26 cellular contexts compared by ENCODE assay signal in genomic region chr14:49991491-49991890, GRCh38.
DNase-seq lines count a peak whose midpoint lies in the region; ATAC-seq and TF ChIP-seq lines count a peak whose summit lies in the region.
"Had no signal": no experiment of that assay in that cellular context is flagged by ENCODE, and none has a peak within 500 bp of the region (broad histone marks: within the 10 kb centered on the region; RNA-seq: fewer than 3 reads in every experiment).

No MANE protein-coding gene starts in this region.

- H3K4me1 ChIP-seq in Panc1 (ENCODE audit: control insufficient read depth, insufficient read depth, low read length), result peaks cover 46% of the 10 kb centered on the region
- peaks cover 0 to 7% (median 1%) of the 10 kb centered on the region in 4 donors for H3K4me1 ChIP-seq in tibial nerve

- intact Hi-C loops in activated CD4-positive, alpha-beta T cell treated with anti-CD3 and anti-CD28 coated beads for 36 hours (cut with DNase I, micrococcal nuclease), result no loop called here
- intact Hi-C loops in Panc1 (cut with micrococcal nuclease; ENCODE audit: unreplicated experiment), result no loop called here

- POLR2A ChIA-PET in activated CD4-positive, alpha-beta T cell treated with anti-CD3 and anti-CD28 coated beads for 36 hours (lab: Charles Lee), result interaction anchor here (1.0 to 1.4 kb wide), 2 partner anchors 10 to 20 kb away, joined by 3 read pairs; no protein-coding TSS in a partner anchor
- POLR2A ChIA-PET in Panc1 (lab: Charles Lee), result interaction anchor here (1.2 kb wide), 1 partner anchor 16 kb away, joined by 4 read pairs; no protein-coding TSS in a partner anchor

- H3K36me3 Mint-ChIP-seq in activated CD4-positive, alpha-beta T cell treated with anti-CD3 and anti-CD28 coated beads for 36 hours (ENCODE audit: low read depth), result peaks cover 10% of the 10 kb centered on the region
- H3K36me3 Mint-ChIP-seq: WTC11 had no signal

- no peaks in the 10 kb centered on the region for H3K9me3 ChIP-seq in Panc1 (ENCODE audit: control insufficient read depth, insufficient read depth, low read depth, low read length)
- H3K9me3 ChIP-seq in tibial nerve, result no peaks in the 10 kb centered on the region

- no peak for DNase-seq in activated CD4-positive, alpha-beta T cell treated with anti-CD3 and anti-CD28 coated beads for 36 hours
- no peak for DNase-seq in activated CD4-positive, alpha-beta T cell treated with anti-CD3 and anti-CD28 coated beads, Interleukin-2, amount 50 U/mL, for 4 hours
- no peak for DNase-seq in Panc1 (ENCODE audit: low read depth, low spot score)
- peak; percentile 69 for DNase-seq in fibroblast of pulmonary artery (ENCODE audit: low read depth)
- DNase-seq in retina, result peak; percentile 17
- no peak for DNase-seq in SHP77 (lab: John Stamatoyannopoulos, UW)
- no peak for DNase-seq in activated T-cell treated with anti-CD3 and anti-CD28 coated beads for 4 hours
- no peak for DNase-seq in tibial nerve (ENCODE audit: low spot score in 2 of 2)
- DNase-seq: activated CD8-positive, alpha-beta memory T cell treated with anti-CD3 and anti-CD28 coated beads for 24 hours; activated T-cell treated with anti-CD3 and anti-CD28 coated beads, Interleukin-2, amount 50 U/mL, for 4 hours; AML-193; aorta; cortex of kidney; DND-41; islet precursor cell; Kasumi-1; left ventricle myocardium superior; midbrain; MV-4-11; NCI-H146; NCI-H2171 treated with DMSO at 0.1 percent for 48 hours; NCI-H526 treated with DMSO at 0.1 percent for 48 hours had no signal

- H3K36me3 ChIP-seq in Panc1 (ENCODE audit: control insufficient read depth, insufficient read depth, low read length) (no peaks in the 10 kb centered on the region), tibial nerve (no peaks in the 10 kb centered on the region)
- H3K36me3 ChIP-seq: cardiac muscle cell had no signal

- peak overlapping the region; percentile 17 for H3K27ac Mint-ChIP-seq in activated CD4-positive, alpha-beta T cell treated with anti-CD3 and anti-CD28 coated beads for 36 hours
- H3K27ac Mint-ChIP-seq: activated naive CD4-positive, alpha-beta T cell treated with anti-CD3 and anti-CD28 coated beads, Interleukin-2, amount 50 U/mL, for 24 hours; WTC11 had no signal

- ATAC-seq in activated CD4-positive, alpha-beta T cell treated with anti-CD3 and anti-CD28 coated beads for 36 hours, result no peak
- ATAC-seq in Panc1, result no peak
- ATAC-seq: activated T-cell treated with anti-CD3 and anti-CD28 coated beads, Interleukin-2, amount 50 U/mL, for 4 hours; left ventricle myocardium superior; WTC11 had no signal

- CTCF ChIA-PET in activated CD4-positive, alpha-beta T cell treated with anti-CD3 and anti-CD28 coated beads for 36 hours (lab: Charles Lee), result interaction anchor here (0.7 to 1.9 kb wide), 5 partner anchors 12 to 113 kb away, joined by 3 to 7 read pairs (median 4); no protein-coding TSS in a partner anchor
- CTCF ChIA-PET in Panc1 (lab: Charles Lee), result interaction anchor here (0.7 kb wide), 1 partner anchor 15 kb away, joined by 3 read pairs; no protein-coding TSS in a partner anchor

- no TSS peak for BruUV-seq in Panc1 (replicated peaks; lab: Mats Ljungman, UMichigan)

- H3K4me3 ChIP-seq in Panc1 (ENCODE audit: low read depth in 2 of 2, low read length in 2 of 2) (no peak overlapping the region), fibroblast of pulmonary artery (replicated peaks; ENCODE audit: low read depth, low read length) (no peak overlapping the region), tibial nerve (no peak overlapping the region)
- H3K4me3 ChIP-seq: cardiac muscle cell had no signal

- H3K27me3 Mint-ChIP-seq in activated CD4-positive, alpha-beta T cell treated with anti-CD3 and anti-CD28 coated beads for 36 hours, result no peaks in the 10 kb centered on the region
- H3K27me3 Mint-ChIP-seq: activated naive CD4-positive, alpha-beta T cell treated with anti-CD3 and anti-CD28 coated beads, Interleukin-2, amount 50 U/mL, for 24 hours; progenitor cell of endocrine pancreas had no signal

- no peak for TF ChIP-seq POLR2A in tibial nerve (IDR thresholded peaks at IDR 0.05)

- 44 to 57% methylated on average over 4 of the region's 4 CpGs for WGBS in tibial nerve, 2 donors

- H3K9me3 Mint-ChIP-seq in activated CD4-positive, alpha-beta T cell treated with anti-CD3 and anti-CD28 coated beads for 36 hours (ENCODE audit: low read depth), result no peaks in the 10 kb centered on the region
- H3K9me3 Mint-ChIP-seq: activated naive CD4-positive, alpha-beta T cell treated with anti-CD3 and anti-CD28 coated beads, Interleukin-2, amount 50 U/mL, for 24 hours; activated T-cell treated with anti-CD3 and anti-CD28 coated beads, Interleukin-2, amount 50 U/mL, for 4 hours; WTC11 had no signal

- in situ Hi-C loops in Panc1 (cut with HindIII; ENCODE audit: low pct_unique_long_range_greater_than_20kb, low sequenced_read_pairs), result no loop called here

- TF ChIP-seq EP300 in tibial nerve (IDR thresholded peaks at IDR 0.05), result no peak

- H3K27me3 ChIP-seq in Panc1 (ENCODE audit: control insufficient read depth, insufficient read depth, low read length) (no peaks in the 10 kb centered on the region), tibial nerve (no peaks in the 10 kb centered on the region)
- H3K27me3 ChIP-seq: cardiac muscle cell had no signal

- peaks cover 46% of the 10 kb centered on the region for H3K4me1 Mint-ChIP-seq in activated CD4-positive, alpha-beta T cell treated with anti-CD3 and anti-CD28 coated beads for 36 hours

- H3K27ac ChIP-seq in Panc1 (ENCODE audit: low read length) (peak overlapping the region; percentile 86), tibial nerve (no peak overlapping the region)
- H3K27ac ChIP-seq: cardiac muscle cell had no signal

- H3K4me3 Mint-ChIP-seq in activated CD4-positive, alpha-beta T cell treated with anti-CD3 and anti-CD28 coated beads for 36 hours, result no peak overlapping the region
- H3K4me3 Mint-ChIP-seq: activated naive CD4-positive, alpha-beta T cell treated with anti-CD3 and anti-CD28 coated beads, Interleukin-2, amount 50 U/mL, for 24 hours; activated T-cell treated with anti-CD3 and anti-CD28 coated beads, Interleukin-2, amount 50 U/mL, for 4 hours; WTC11 had no signal

- TF ChIP-seq CTCF in Panc1 (IDR thresholded peaks at IDR 0.05), result no peak
- TF ChIP-seq CTCF in fibroblast of pulmonary artery (IDR thresholded peaks at IDR 0.05; ENCODE audit: low read length, missing control alignments), result no peak
- TF ChIP-seq CTCF in tibial nerve (IDR thresholded peaks at IDR 0.05), result no peak

Comparison
In these comparisons a context has a peak if more than half of its experiments do, and no peak if none do; other contexts are left out.
1. DNase-seq: peak in fibroblast of pulmonary artery (single experiment) and retina (single experiment); none in activated CD4-positive, alpha-beta T cell treated with anti-CD3 and anti-CD28 coated beads for 36 hours (single experiment), activated CD4-positive, alpha-beta T cell treated with anti-CD3 and anti-CD28 coated beads, Interleukin-2, amount 50 U/mL, for 4 hours (0 of 2), Panc1 (single experiment), SHP77 (0 of 2), activated T-cell treated with anti-CD3 and anti-CD28 coated beads for 4 hours (single experiment) and tibial nerve (0 of 2).